In genomic region chr3:104452697-104453096, GRCh38 we compare ENCODE assay signal across 23 cellular contexts.
DNase-seq lines count a peak whose midpoint lies in the region; ATAC-seq, FAIRE-seq and TF ChIP-seq lines count a peak whose summit lies in the region.
"Had no signal": no experiment of that assay in that cellular context is flagged by ENCODE, and none has a peak within 500 bp of the region (broad histone marks: within the 10 kb centered on the region; RNA-seq: fewer than 3 reads in every experiment).

No MANE protein-coding gene starts in this region.

- H3K56ac ChIP-seq in H1 (replicated peaks; ENCODE audit: insufficient read length, low read depth, low read length), result no peak overlapping the region

- no peak for TF ChIP-seq RAD21 in HCT116 (IDR thresholded peaks at IDR 0.05; ENCODE audit: low read depth)
- no peak for TF ChIP-seq RAD21 in H1 (IDR thresholded peaks at IDR 0.05 in 1 of 2, conservative IDR thresholded peaks at IDR 0.05 in 1 of 2; ENCODE audit: low read depth in 2 of 2, low read length in 2 of 2)

- intact Hi-C loops in HCT116 (cut with micrococcal nuclease), result no loop called here

- TF ChIP-seq POLR2A in HCT116 (IDR thresholded peaks at IDR 0.05; ENCODE audit: borderline replicate concordance, extremely low read depth, insufficient read depth, insufficient read length) (no peak), H1 (IDR thresholded peaks at IDR 0.05; ENCODE audit: control extremely low read depth in 1 of 2, low read depth in 2 of 2, low read length in 2 of 2) (no peak)

- H3K27me3 Mint-ChIP-seq in osteocyte (ENCODE audit: unreplicated experiment), result no peaks in the 10 kb centered on the region
- H3K27me3 Mint-ChIP-seq: B cell; CD4-positive, CD25-positive, alpha-beta regulatory T cell; CD8-positive, alpha-beta memory T cell had no signal

- FAIRE-seq in H1 (lab: Jason Lieb, UNC), result no peak
- FAIRE-seq: D721Med, GM12891, GM18507, GM19239, H54 had no signal

- H2AK5ac ChIP-seq in H1 (ENCODE audit: low read depth, low read length), result no peak overlapping the region

- H3K4me3 ChIP-seq in HCT116 (replicated peaks in 1 of 2; ENCODE audit: low read depth in 1 of 2, low read length in 2 of 2) (no peak overlapping the region), MG63 (no peak overlapping the region), H1 (ENCODE audit: extremely low read depth in 1 of 4, insufficient read depth in 2 of 4, low read depth in 3 of 4, low read length in 4 of 4) (no peak overlapping the region)
- H3K4me3 ChIP-seq: BLaER1, GM23338, HAP-1 had no signal

- H4K5ac ChIP-seq in H1 (ENCODE audit: insufficient read length, low read depth, low read length), result no peak overlapping the region

- no peak overlapping the region for H2BK120ac ChIP-seq in H1 (replicated peaks; ENCODE audit: low read depth, low read length)

- no peaks in the 10 kb centered on the region for H3K9me3 Mint-ChIP-seq in osteocyte (ENCODE audit: unreplicated experiment)
- H3K9me3 Mint-ChIP-seq: CD8-positive, alpha-beta memory T cell; GM23338 had no signal

- DNase-seq in HCT116 (ENCODE audit: low read depth, low spot score) (no peak), MG63 (peak; percentile 57), H1 (ENCODE audit: low read depth in 1 of 2, low spot score in 2 of 2) (no peak), osteocyte (ENCODE audit: extremely low spot score, unreplicated experiment) (no peak), cerebellar nuclear complex (lab: John Stamatoyannopoulos, UW) (no peak), NOMO-1 (lab: John Stamatoyannopoulos, UW; ENCODE audit: unreplicated experiment in 2 of 2) (no peak), HUDEP-2 (lab: John Stamatoyannopoulos, UW; ENCODE audit: unreplicated experiment in 76 of 76) (no peak)
- DNase-seq: CD4-positive, CD25-positive, alpha-beta regulatory T cell; CD8-positive, alpha-beta memory T cell; DMS 273 treated with DMSO at 0.1 percent for 48 hours; DMS79; GF-D8 had no signal

- no peak overlapping the region for H3K14ac ChIP-seq in H1 (ENCODE audit: insufficient read length)

- no peak for TF ChIP-seq EP300 in H1 (IDR thresholded peaks at IDR 0.05; ENCODE audit: borderline replicate concordance in 1 of 2, low read depth in 2 of 2, low read length in 2 of 2)

- H3K27ac ChIP-seq in HCT116 (ENCODE audit: low read depth, low read length), result peak overlapping the region; percentile 31; the same call in 1 of the 2 replicates
- no peak overlapping the region for H3K27ac ChIP-seq in H1 (ENCODE audit: low read depth, low read length)
- H3K27ac ChIP-seq: BLaER1, C4-2B had no signal

- no peaks in the 10 kb centered on the region for H3K9me2 ChIP-seq in HCT116 (ENCODE audit: insufficient read depth)

- H3K18ac ChIP-seq in H1 (ENCODE audit: extremely low read depth, low read length), result no peak overlapping the region

- RAD21 ChIA-PET in HCT116 (lab: Charles Lee; ENCODE audit: low non-redundant PET in 1 of 2, low total read pairs in 2 of 2, uncharacterized antibody in 2 of 2, unreplicated experiment in 2 of 2), result no interaction called here

- no peak overlapping the region for H2BK5ac ChIP-seq in H1 (ENCODE audit: low read depth, low read length)

- H2BK12ac ChIP-seq in H1 (ENCODE audit: low read depth, low read length), result 0 out of 2 replicates have a peak overlapping the region, but pooled peaks have one; percentile 13

- no peak overlapping the region for H2BK20ac ChIP-seq in H1 (ENCODE audit: low read length)

- H4K20me1 ChIP-seq in HCT116 (ENCODE audit: insufficient read depth) (no peaks in the 10 kb centered on the region), H1 (replicated peaks in 1 of 2; ENCODE audit: control insufficient read depth in 1 of 2, insufficient read depth in 2 of 2, low read length in 2 of 2) (no peaks in the 10 kb centered on the region)
- H4K20me1 ChIP-seq: BLaER1 had no signal

- H3K4me1 ChIP-seq in HCT116 (ENCODE audit: control insufficient read depth in 1 of 2, insufficient read depth in 2 of 2, low read length in 2 of 2) (peaks cover 11 to 14% of the 10 kb centered on the region in 2 experiments), H1 (replicated peaks in 1 of 4; ENCODE audit: control insufficient read depth in 3 of 4, insufficient read depth in 4 of 4, low read length in 3 of 4) (no peaks in the 10 kb centered on the region)
- H3K4me1 ChIP-seq: BLaER1, HAP-1 had no signal

- H3K4me3 Mint-ChIP-seq in osteocyte (ENCODE audit: unreplicated experiment), result no peak overlapping the region
- H3K4me3 Mint-ChIP-seq: B cell; CD4-positive, CD25-positive, alpha-beta regulatory T cell; CD8-positive, alpha-beta memory T cell; GM23338 had no signal

- no peak overlapping the region for H3K4ac ChIP-seq in H1 (replicated peaks; ENCODE audit: insufficient read length, low read depth, low read length)

- no peaks in the 10 kb centered on the region for H3K36me3 ChIP-seq in HCT116 (ENCODE audit: control insufficient read depth in 1 of 2, insufficient read depth in 2 of 2, low read length in 2 of 2)
- no peaks in the 10 kb centered on the region for H3K36me3 ChIP-seq in MG63
- H3K36me3 ChIP-seq in H1 (ENCODE audit: control insufficient read depth in 2 of 4, insufficient read depth in 4 of 4, low read length in 3 of 4), result no peaks in the 10 kb centered on the region
- H3K36me3 ChIP-seq: BLaER1, HAP-1 had no signal

- WGBS in H1 (ENCODE audit: extremely low coverage in 1 of 2, insufficient coverage in 1 of 2, insufficient read length in 1 of 2, insufficient replicate concordance in 2 of 2, low coverage in 1 of 2, low lambda C conversion rate in 2 of 2, missing lambda C conversion rate in 1 of 2), 2 experiments, result 89% methylated on average over 4 of the region's 4 CpGs; no CpG with 5 or more reads in 1 of the 2 experiments

- H3K23ac ChIP-seq in H1 (ENCODE audit: insufficient read length), result no peak overlapping the region

- H3K27ac Mint-ChIP-seq in osteocyte (ENCODE audit: unreplicated experiment), result peak overlapping the region; percentile 18
- H3K27ac Mint-ChIP-seq: B cell; CD4-positive, CD25-positive, alpha-beta regulatory T cell; CD8-positive, alpha-beta memory T cell; GM23338 had no signal

- POLR2A ChIA-PET in HCT116 (lab: Charles Lee), result no interaction called here
- POLR2A ChIA-PET in H1 (lab: Charles Lee; ENCODE audit: partially characterized antibody), result no interaction called here

- H3K4me2 ChIP-seq in HCT116 (ENCODE audit: low read length) (0 out of 2 replicates have a peak overlapping the region, but pooled peaks have one; percentile 20), H1 (ENCODE audit: insufficient read depth in 1 of 2, low read depth in 2 of 2, low read length in 2 of 2) (no peak overlapping the region)
- H3K4me2 ChIP-seq: BLaER1, GM23338 had no signal

- no peaks in the 10 kb centered on the region for H3K79me1 ChIP-seq in H1 (ENCODE audit: low read depth, low read length)

- peaks cover 2% of the 10 kb centered on the region for H3K4me1 Mint-ChIP-seq in osteocyte (ENCODE audit: unreplicated experiment)
- H3K4me1 Mint-ChIP-seq: B cell; CD4-positive, CD25-positive, alpha-beta regulatory T cell; CD8-positive, alpha-beta memory T cell; GM23338 had no signal

- H3K36me3 Mint-ChIP-seq in osteocyte (ENCODE audit: unreplicated experiment), result no peaks in the 10 kb centered on the region
- H3K36me3 Mint-ChIP-seq: CD4-positive, CD25-positive, alpha-beta regulatory T cell; CD8-positive, alpha-beta memory T cell had no signal

- CTCF ChIA-PET in HCT116 (lab: Charles Lee), result no interaction called here
- CTCF ChIA-PET in H1 (lab: Charles Lee; ENCODE audit: partially characterized antibody), result no interaction called here

- peak; percentile 65 for ATAC-seq in HCT116
- ATAC-seq in GM18868 (IDR thresholded peaks at IDR 0.05; ENCODE audit: unreplicated experiment), result no peak
- ATAC-seq: GM23338 had no signal

- no peak overlapping the region for H3K9ac ChIP-seq in HCT116 (ENCODE audit: low read length)
- no peak overlapping the region for H3K9ac ChIP-seq in H1 (replicated peaks in 1 of 4; ENCODE audit: extremely low read depth in 1 of 4, low read depth in 3 of 4, low read length in 3 of 4)
- H3K9ac ChIP-seq: BLaER1 had no signal

- TF ChIP-seq CTCF in HCT116 (IDR thresholded peaks at IDR 0.05 in 2 of 3, conservative IDR thresholded peaks at IDR 0.05 in 1 of 3; ENCODE audit: borderline replicate concordance in 1 of 3, insufficient read depth in 1 of 3, low read depth in 2 of 3, low read length in 2 of 3), result no peak
- TF ChIP-seq CTCF in H1 (IDR thresholded peaks at IDR 0.05; ENCODE audit: control extremely low read depth in 1 of 3, insufficient read depth in 1 of 3, low read depth in 1 of 3, low read length in 3 of 3), result no peak
- TF ChIP-seq CTCF in osteocyte (IDR thresholded peaks at IDR 0.05), result no peak

- no peak overlapping the region for H4K8ac ChIP-seq in H1 (ENCODE audit: extremely low read depth, insufficient read depth, low read length)

- H3K79me2 ChIP-seq in HCT116 (ENCODE audit: insufficient read depth, low read length) (peaks cover 5% of the 10 kb centered on the region), H1 (ENCODE audit: control insufficient read depth in 1 of 2, insufficient read depth in 2 of 2, low read length in 2 of 2) (no peaks in the 10 kb centered on the region)

- H3K27me3 ChIP-seq in HCT116 (ENCODE audit: insufficient read depth, low read length), result no peaks in the 10 kb centered on the region
- no peaks in the 10 kb centered on the region for H3K27me3 ChIP-seq in MG63
- no peaks in the 10 kb centered on the region for H3K27me3 ChIP-seq in H1 (replicated peaks in 1 of 4; ENCODE audit: control insufficient read depth in 3 of 4, extremely low read depth in 1 of 4, insufficient read depth in 3 of 4, low read length in 3 of 4)
- H3K27me3 ChIP-seq: BLaER1 had no signal

- H3K23me2 ChIP-seq in H1 (ENCODE audit: low read depth, low read length), result no peaks in the 10 kb centered on the region

- no peak overlapping the region for H2BK15ac ChIP-seq in H1 (ENCODE audit: low read length)

- H3K9me3 ChIP-seq in HCT116 (ENCODE audit: control insufficient read depth in 1 of 2, insufficient read depth in 1 of 2, low read depth in 1 of 2, low read length in 2 of 2) (no peaks in the 10 kb centered on the region), MG63 (no peaks in the 10 kb centered on the region), H1 (ENCODE audit: insufficient read depth in 2 of 2, low read depth in 1 of 2, low read length in 1 of 2) (no peaks in the 10 kb centered on the region)
- H3K9me3 ChIP-seq: BLaER1, HAP-1 had no signal

- H4K91ac ChIP-seq in H1 (replicated peaks; ENCODE audit: insufficient read length, low read length), result no peak overlapping the region

- no TSS peak for BruUV-seq in HCT116 (replicated peaks; lab: Mats Ljungman, UMichigan)

- H2AFZ ChIP-seq in HCT116 (ENCODE audit: low read depth, low read length, poor library complexity, severe bottlenecking), result no peak overlapping the region
- no peak overlapping the region for H2AFZ ChIP-seq in H1 (ENCODE audit: low read length)
- H2AFZ ChIP-seq: GM23338 had no signal

TF ChIP-seq in HCT116, 20 proteins besides CTCF, POLR2A, EP300 and RAD21 (continues in another document):
- TF ChIP-seq ATF3 (IDR thresholded peaks at IDR 0.05), result no peak

TF ChIP-seq in H1, 55 proteins besides CTCF, POLR2A, EP300 and RAD21 (continues in another document):
- TF ChIP-seq MAX (IDR thresholded peaks at IDR 0.05), result no peak
- TF ChIP-seq CREB1 (IDR thresholded peaks at IDR 0.05), result no peak
- TF ChIP-seq ASH2L (IDR thresholded peaks at IDR 0.05; ENCODE audit: low read length), result no peak

Comparison
In these comparisons a context has a peak if more than half of its experiments do, and no peak if none do; other contexts are left out.
1. Of the 16 proteins assayed by ChIP-seq in both H1 and HCT116: peak only in H1: none; only in HCT116: FOSL1; in both: none; in neither: 15.